1 cellular context compared by ENCODE assay signal in genomic region chr10:2212196-2212719, GRCh38.
TF ChIP-seq lines count a peak whose summit lies in the region.

No MANE protein-coding gene starts in this region.

TF ChIP-seq in GM23338, 12 proteins besides CTCF, POLR2A, EP300 and RAD21 (continued from another document):
- TF ChIP-seq ZNF462 (CRISPR knock-in tag; IDR thresholded peaks at IDR 0.05) (no peak), JUNB (IDR thresholded peaks at IDR 0.05; ENCODE audit: unreplicated experiment) (no peak), NANOG (IDR thresholded peaks at IDR 0.05; ENCODE audit: borderline replicate concordance) (no peak), POLR2AphosphoS5 (IDR thresholded peaks at IDR 0.05; ENCODE audit: low read depth) (no peak), ZNF331 (CRISPR knock-in tag; IDR thresholded peaks at IDR 0.05; ENCODE audit: low read depth) (no peak), EZH2 (IDR thresholded peaks at IDR 0.05; ENCODE audit: low read depth, unreplicated experiment) (no peak)
